In the genomic region with DNA sequence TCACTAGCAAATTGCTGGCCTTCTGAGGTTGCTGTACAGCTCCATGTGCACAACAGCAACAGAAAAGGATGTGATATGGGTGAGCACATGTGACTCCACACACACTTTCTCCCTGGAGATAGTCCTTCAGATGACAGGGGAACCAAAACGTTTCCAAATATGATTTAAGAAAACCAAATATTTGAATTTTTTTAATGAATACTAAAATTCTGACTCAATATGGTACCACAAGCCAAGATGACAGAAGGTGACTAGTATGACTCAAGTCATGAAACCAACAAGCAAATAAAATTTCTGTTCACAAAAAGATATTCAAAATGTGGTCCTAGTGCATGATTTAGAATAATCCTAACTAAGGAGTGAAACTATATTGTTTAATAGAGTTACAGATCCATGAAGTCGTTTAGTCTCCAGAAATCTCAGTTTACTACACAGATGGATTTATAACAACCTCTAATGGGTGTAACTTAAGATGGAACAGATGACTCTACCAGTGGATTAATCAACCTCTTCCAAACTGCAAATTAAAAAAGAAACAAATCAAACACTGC, we compare ENCODE assay signal across 11 cellular contexts.
DNase-seq lines count a peak whose midpoint lies in the region; ATAC-seq and TF ChIP-seq lines count a peak whose summit lies in the region.
"Had no signal": no experiment of that assay in that cellular context is flagged by ENCODE, and none has a peak within 500 bp of the region (broad histone marks: within the 10 kb centered on the region; RNA-seq: fewer than 3 reads in every experiment).

No MANE protein-coding gene starts in this region.

- peaks cover 0 to 3% of the 10 kb centered on the region in 2 donors for H3K9me3 ChIP-seq in ascending aorta
- H3K9me3 ChIP-seq: Peyer's patch had no signal

- H3K27ac ChIP-seq in ascending aorta (no peak overlapping the region), brain microvascular endothelial cell (no peak overlapping the region)
- H3K27ac ChIP-seq: Peyer's patch had no signal

- CTCF ChIA-PET in activated naive CD4-positive, alpha-beta T cell treated with anti-CD3 and anti-CD28 coated beads for 36 hours (lab: Charles Lee), result interaction anchor here (0.6 to 0.9 kb wide), 2 partner anchors 12 to 395 kb away, joined by 3 read pairs; no protein-coding TSS in a partner anchor

- H3K9me3 Mint-ChIP-seq in activated naive CD4-positive, alpha-beta T cell treated with anti-CD3 and anti-CD28 coated beads for 36 hours, result peaks cover 5% of the 10 kb centered on the region
- H3K9me3 Mint-ChIP-seq in stimulated activated naive B cell treated with anti-CD40 and anti-IgM and Interleukin-4, amounts not matched to agents 10 μg/mL and 1 μg/mL and 100 μg/mL, for 72 hours, result peaks cover 4 to 6% of the 10 kb centered on the region in 2 donors

- peak; percentile 90 for ATAC-seq in GM21528 (IDR thresholded peaks at IDR 0.05; ENCODE audit: low FRiP score, unreplicated experiment)
- ATAC-seq in HG03342 (IDR thresholded peaks at IDR 0.05; ENCODE audit: unreplicated experiment), result peak; percentile 89
- ATAC-seq in stimulated activated naive B cell treated with anti-CD40 and anti-IgM and Interleukin-4, amounts not matched to agents 10 μg/mL and 1 μg/mL and 100 μg/mL, for 72 hours (replicated peaks), result peak; percentile 95 to 97

- no peak overlapping the region for H3K27ac Mint-ChIP-seq in activated naive CD4-positive, alpha-beta T cell treated with anti-CD3 and anti-CD28 coated beads for 36 hours
- no peak overlapping the region for H3K27ac Mint-ChIP-seq in stimulated activated naive B cell treated with anti-CD40 and anti-IgM and Interleukin-4, amounts not matched to agents 10 μg/mL and 1 μg/mL and 100 μg/mL, for 72 hours

- H3K36me3 ChIP-seq in ascending aorta, result no peaks in the 10 kb centered on the region
- no peaks in the 10 kb centered on the region for H3K36me3 ChIP-seq in brain microvascular endothelial cell (replicated peaks)
- H3K36me3 ChIP-seq: Peyer's patch had no signal

- H3K27me3 ChIP-seq in ascending aorta (no peaks in the 10 kb centered on the region), brain microvascular endothelial cell (replicated peaks) (no peaks in the 10 kb centered on the region)
- H3K27me3 ChIP-seq: Peyer's patch had no signal

- no peaks in the 10 kb centered on the region for H3K4me1 ChIP-seq in ascending aorta
- H3K4me1 ChIP-seq: Peyer's patch had no signal

- intact Hi-C loops in activated naive CD4-positive, alpha-beta T cell treated with anti-CD3 and anti-CD28 coated beads for 36 hours (cut with micrococcal nuclease), result loop anchor here (5.0 kb wide), 1 partner anchor 182 kb away; no protein-coding TSS in a partner anchor
- intact Hi-C loops in ascending aorta (cut with DNase I), result no loop called here

- no peaks in the 10 kb centered on the region for H3K27me3 Mint-ChIP-seq in activated naive CD4-positive, alpha-beta T cell treated with anti-CD3 and anti-CD28 coated beads for 36 hours (ENCODE audit: low read depth)
- no peaks in the 10 kb centered on the region for H3K27me3 Mint-ChIP-seq in stimulated activated naive B cell treated with anti-CD40 and anti-IgM and Interleukin-4, amounts not matched to agents 10 μg/mL and 1 μg/mL and 100 μg/mL, for 72 hours

- in situ Hi-C loops in brain microvascular endothelial cell (cut with HindIII; ENCODE audit: low pct_ligation_motif_present, low sequenced_read_pairs), result no loop called here

- TF ChIP-seq CTCF in ascending aorta (IDR thresholded peaks at IDR 0.05) (no peak), brain microvascular endothelial cell (IDR thresholded peaks at IDR 0.05; ENCODE audit: low read depth, low read length, missing control alignments) (no peak)

- H3K36me3 Mint-ChIP-seq in activated naive CD4-positive, alpha-beta T cell treated with anti-CD3 and anti-CD28 coated beads for 36 hours (ENCODE audit: low read depth), result no peaks in the 10 kb centered on the region
- no peaks in the 10 kb centered on the region for H3K36me3 Mint-ChIP-seq in stimulated activated naive B cell treated with anti-CD40 and anti-IgM and Interleukin-4, amounts not matched to agents 10 μg/mL and 1 μg/mL and 100 μg/mL, for 72 hours

- peak; percentile 7 for DNase-seq in activated naive CD4-positive, alpha-beta T cell treated with anti-CD3 and anti-CD28 coated beads for 36 hours
- no peak for DNase-seq in activated naive CD4-positive, alpha-beta T cell treated with Interleukin-2 at 50 U/mL for 16 hours
- peak; percentile 28 for DNase-seq in stimulated activated naive B cell treated with anti-CD40 and anti-IgM and Interleukin-4, amounts not matched to agents 10 μg/mL and 1 μg/mL and 100 μg/mL, for 72 hours
- no peak for DNase-seq in ascending aorta (ENCODE audit: low spot score in 2 of 2)
- DNase-seq in hippocampal formation (lab: John Stamatoyannopoulos, UW), result no peak
- DNase-seq in brain microvascular endothelial cell, result no peak
- DNase-seq: activated effector memory CD4-positive, alpha-beta T cell treated with Interleukin-2 at 50 U/mL for 16 hours; C1 segment of cervical spinal cord; Peyer's patch had no signal

- no peak overlapping the region for H3K4me3 Mint-ChIP-seq in activated naive CD4-positive, alpha-beta T cell treated with anti-CD3 and anti-CD28 coated beads for 36 hours
- no peak overlapping the region for H3K4me3 Mint-ChIP-seq in stimulated activated naive B cell treated with anti-CD40 and anti-IgM and Interleukin-4, amounts not matched to agents 10 μg/mL and 1 μg/mL and 100 μg/mL, for 72 hours

- H3K4me3 ChIP-seq in ascending aorta, result no peak overlapping the region
- no peak overlapping the region for H3K4me3 ChIP-seq in brain microvascular endothelial cell (ENCODE audit: low read depth, low read length)
- H3K4me3 ChIP-seq: Peyer's patch had no signal

- H3K4me1 Mint-ChIP-seq in activated naive CD4-positive, alpha-beta T cell treated with anti-CD3 and anti-CD28 coated beads for 36 hours (ENCODE audit: low read depth), result peaks cover 12% of the 10 kb centered on the region
- H3K4me1 Mint-ChIP-seq in stimulated activated naive B cell treated with anti-CD40 and anti-IgM and Interleukin-4, amounts not matched to agents 10 μg/mL and 1 μg/mL and 100 μg/mL, for 72 hours, result peaks cover 0 to 4% of the 10 kb centered on the region in 2 donors

Comparison
In these comparisons a context has a peak if more than half of its experiments do, and no peak if none do; other contexts are left out.
1. DNase-seq: peak in activated naive CD4-positive, alpha-beta T cell treated with anti-CD3 and anti-CD28 coated beads for 36 hours (single experiment) and stimulated activated naive B cell treated with anti-CD40 and anti-IgM and Interleukin-4, amounts not matched to agents 10 μg/mL and 1 μg/mL and 100 μg/mL, for 72 hours (single experiment); none in activated naive CD4-positive, alpha-beta T cell treated with Interleukin-2 at 50 U/mL for 16 hours (single experiment), ascending aorta (0 of 2), hippocampal formation (0 of 2) and brain microvascular endothelial cell (single experiment).
2. Peak in every context shown above with its lines, with median percentiles within 50 percentile points of each other: ATAC-seq.